ENCODE assay signal across 19 cellular contexts in the genomic region with DNA sequence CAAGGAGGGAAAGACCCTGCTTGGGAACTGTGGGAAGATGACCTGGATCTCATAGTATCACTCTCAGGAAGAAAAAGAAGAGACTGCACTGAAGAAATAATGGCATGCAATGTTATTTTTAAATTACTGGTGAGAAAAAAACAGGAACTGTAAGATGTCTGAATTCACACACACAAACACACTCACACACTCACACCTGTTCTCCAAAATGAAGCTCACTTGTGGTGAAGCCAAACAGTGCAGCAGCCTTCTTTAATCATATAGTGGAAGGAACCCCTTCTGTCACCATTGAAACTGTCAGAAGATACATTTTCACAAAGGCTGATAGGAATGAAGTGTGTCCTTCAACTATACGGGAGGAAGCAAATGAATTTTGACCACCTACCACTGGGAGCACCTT.
"Had no signal": no experiment of that assay in that cellular context is flagged by ENCODE, and none has a peak within 500 bp of the region (broad histone marks: within the 10 kb centered on the region; RNA-seq: fewer than 3 reads in every experiment).

No MANE protein-coding gene starts in this region.

- DNase-seq: activated CD4-positive, alpha-beta T cell treated with anti-CD3 and anti-CD28 coated beads, Interleukin-2, amount 10 ng/mL, durations not matched to agents 7 days and 5 days; activated CD8-positive, alpha-beta memory T cell treated with anti-CD3 and anti-CD28 coated beads, Interleukin-2, amount 50 U/mL, for 4 hours; activated naive CD4-positive, alpha-beta T cell treated with anti-CD3 and anti-CD28 coated beads, Interleukin-2, amount 10 ng/mL, durations not matched to agents 7 days and 5 days; activated T-cell treated with anti-CD3 and anti-CD28 coated beads, Interleukin-2, amount 50 U/mL, for 4 hours; aorta; colonic mucosa; natural killer cell; pancreas; right lobe of liver; small intestine; stimulated activated CD4-positive, alpha-beta T cell treated with anti-CD3 and anti-CD28 coated beads, Interleukin-4, amount 100 ng/mL, for 1 hour; testis; upper lobe of left lung had no signal

- H2AFZ ChIP-seq: hepatocyte had no signal

- H3K36me3 ChIP-seq: colonic mucosa, neutrophil, pancreas, right lobe of liver, upper lobe of left lung had no signal

- H3K9me3 ChIP-seq: colonic mucosa, neutrophil, pancreas, right lobe of liver, testis, upper lobe of left lung had no signal

- H3K79me2 ChIP-seq: hepatocyte had no signal

- FAIRE-seq: pancreas, small intestine had no signal

- H3K4me3 ChIP-seq: colonic mucosa, hepatocyte, lung, pancreas, right lobe of liver, testis, upper lobe of left lung had no signal

- H3K4me1 ChIP-seq: colonic mucosa, foreskin keratinocyte, pancreas, testis, upper lobe of left lung had no signal

- ATAC-seq: activated CD4-positive, CD25-positive, alpha-beta regulatory T cell treated with anti-CD3 and anti-CD28 coated beads, Interleukin-2, amount 50 U/mL, for 24 hours; activated T-cell treated with anti-CD3 and anti-CD28 coated beads, Interleukin-2, amount 50 U/mL, for 4 hours; left lobe of liver; natural killer cell; pancreas had no signal

- H3K4me2 ChIP-seq: hepatocyte had no signal

- H3K27me3 ChIP-seq: colonic mucosa, foreskin keratinocyte, hepatocyte, neutrophil, pancreas, right lobe of liver, testis, upper lobe of left lung had no signal

- H3K27ac ChIP-seq: colonic mucosa, foreskin keratinocyte, hepatocyte, neutrophil, pancreas, right lobe of liver, testis, upper lobe of left lung had no signal
